Comparison of ENCODE assay signal across 1 cellular context in genomic region chr6:156839591-156840001, GRCh38.
TF ChIP-seq lines count a peak whose summit lies in the region.

No MANE protein-coding gene starts in this region.

TF ChIP-seq in H1, 55 proteins besides CTCF, POLR2A, EP300 and RAD21 (continued from another document):
- TF ChIP-seq MAX (IDR thresholded peaks at IDR 0.05) (no peak), POU5F1 (IDR thresholded peaks at IDR 0.05; ENCODE audit: low read depth, low read length) (no peak), TAF7 (optimal IDR thresholded peaks at IDR 0.05; ENCODE audit: borderline replicate concordance, low read depth, low read length) (no peak)
